In the genomic region with DNA sequence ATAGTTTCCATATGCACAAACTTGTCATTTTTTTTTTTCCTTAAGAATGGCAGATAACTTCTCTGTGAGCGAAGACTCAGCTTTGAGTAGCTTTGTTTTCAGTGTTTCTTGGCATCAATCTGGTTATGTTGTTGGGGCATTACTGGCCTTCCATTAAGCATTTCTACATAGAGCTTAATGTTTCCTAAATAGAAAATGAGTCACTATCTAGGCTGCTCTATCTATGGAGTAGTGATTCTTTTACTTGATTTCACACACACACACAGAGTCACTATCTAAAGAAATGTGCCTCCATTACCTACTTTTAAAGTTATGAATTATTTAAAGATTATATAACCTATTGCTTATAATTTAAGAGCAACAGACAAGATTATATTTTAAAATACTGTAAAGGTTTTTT, we compare ENCODE assay signal across 24 cellular contexts.
"Had no signal": no experiment of that assay in that cellular context is flagged by ENCODE, and none has a peak within 500 bp of the region (broad histone marks: within the 10 kb centered on the region; RNA-seq: fewer than 3 reads in every experiment).

No MANE protein-coding gene starts in this region.

- H3K4me1 ChIP-seq: left ventricle myocardium inferior, spleen, tibial nerve, uterus had no signal

- H3K27me3 ChIP-seq: ovary, spleen, tibial nerve, uterus had no signal

- H3K27ac Mint-ChIP-seq: immature natural killer cell; mesothelial cell of epicardium; naive thymus-derived CD4-positive, alpha-beta T cell; natural killer cell treated with Interleukin-12 subunit alpha and Interleukin-12 subunit beta and Interleukin-15 and Interleukin-18, amount 100 ng/mL, for 72 hours; progenitor cell of endocrine pancreas; stimulated activated effector memory CD8-positive, alpha-beta T cell treated with anti-CD3 and anti-CD28 coated beads, Interleukin-12 subunit alpha, Interleukin-12 subunit beta, amount 100 ng/mL, for 72 hours; stimulated activated naive CD8-positive, alpha-beta T cell treated with anti-CD3 and anti-CD28 coated beads, Interleukin-15, amount 100 ng/mL, for 72 hours; type B pancreatic cell had no signal

- H3K9me3 ChIP-seq: ovary, uterus had no signal

- H3K9me3 Mint-ChIP-seq: type B pancreatic cell had no signal

- DNase-seq: hypothalamus; immature natural killer cell; islet precursor cell; left ventricle myocardium inferior; mesendoderm; naive thymus-derived CD4-positive, alpha-beta T cell; ovary; retina; right cardiac atrium; small intestine; spleen; stimulated activated CD4-positive, alpha-beta T cell treated with anti-CD3 and anti-CD28 coated beads, Interleukin-4, amount 100 ng/mL, for 24 hours; stimulated activated naive CD4-positive, alpha-beta T cell treated with Interleukin-2 at 50 U/mL for 16 hours; stimulated activated naive CD8-positive, alpha-beta T cell treated with anti-CD3 and anti-CD28 coated beads, Interleukin-15, amount 100 ng/mL, for 72 hours; substantia nigra; uterus had no signal

- H3K4me3 ChIP-seq: left ventricle myocardium inferior, lung, ovary, spleen, tibial nerve, uterus had no signal

- H3K27me3 Mint-ChIP-seq: naive thymus-derived CD4-positive, alpha-beta T cell; natural killer cell treated with Interleukin-12 subunit alpha and Interleukin-12 subunit beta and Interleukin-15 and Interleukin-18, amount 100 ng/mL, for 72 hours; progenitor cell of endocrine pancreas; stimulated activated naive CD8-positive, alpha-beta T cell treated with anti-CD3 and anti-CD28 coated beads, Interleukin-15, amount 100 ng/mL, for 72 hours; type B pancreatic cell had no signal

- H3K4me3 Mint-ChIP-seq: immature natural killer cell; mesothelial cell of epicardium; naive thymus-derived CD4-positive, alpha-beta T cell; natural killer cell treated with Interleukin-12 subunit alpha and Interleukin-12 subunit beta and Interleukin-15 and Interleukin-18, amount 100 ng/mL, for 72 hours; stimulated activated effector memory CD8-positive, alpha-beta T cell treated with anti-CD3 and anti-CD28 coated beads, Interleukin-12 subunit alpha, Interleukin-12 subunit beta, amount 100 ng/mL, for 72 hours; stimulated activated naive CD8-positive, alpha-beta T cell treated with anti-CD3 and anti-CD28 coated beads, Interleukin-15, amount 100 ng/mL, for 72 hours; type B pancreatic cell had no signal

- H3K4me1 Mint-ChIP-seq: mesothelial cell of epicardium; stimulated activated effector memory CD8-positive, alpha-beta T cell treated with anti-CD3 and anti-CD28 coated beads, Interleukin-12 subunit alpha, Interleukin-12 subunit beta, amount 100 ng/mL, for 72 hours; stimulated activated naive CD8-positive, alpha-beta T cell treated with anti-CD3 and anti-CD28 coated beads, Interleukin-15, amount 100 ng/mL, for 72 hours had no signal

- H3K27ac ChIP-seq: left ventricle myocardium inferior, ovary, spleen, tibial nerve, uterus had no signal

- H3K36me3 ChIP-seq: uterus had no signal

- ATAC-seq: naive thymus-derived CD4-positive, alpha-beta T cell; natural killer cell treated with Interleukin-12 subunit alpha and Interleukin-12 subunit beta and Interleukin-15 and Interleukin-18, amount 100 ng/mL, for 72 hours; right cardiac atrium; sciatic nerve; stimulated activated effector memory CD8-positive, alpha-beta T cell treated with anti-CD3 and anti-CD28 coated beads, Interleukin-12 subunit alpha, Interleukin-12 subunit beta, amount 100 ng/mL, for 72 hours; stimulated activated naive CD8-positive, alpha-beta T cell treated with anti-CD3 and anti-CD28 coated beads, Interleukin-15, amount 100 ng/mL, for 72 hours had no signal
